ENCODE assay signal across 1 cellular context in genomic region chr14:99274346-99275221, GRCh38.
A peak's percentile ranks its signal among the peaks of the same experiment; 100 is the strongest.
TF ChIP-seq lines count a peak whose summit lies in the region.

No MANE protein-coding gene starts in this region.

TF ChIP-seq in HCT116, 20 proteins besides CTCF, POLR2A, EP300 and RAD21:
- TF ChIP-seq REST (IDR thresholded peaks at IDR 0.05; ENCODE audit: low read depth) = no peak
- TF ChIP-seq CBX3 (IDR thresholded peaks at IDR 0.05; ENCODE audit: low read depth) = no peak; the same call in 1 of the 2 replicates
- TF ChIP-seq JUND (IDR thresholded peaks at IDR 0.05) = no peak
- TF ChIP-seq CEBPB (IDR thresholded peaks at IDR 0.05; ENCODE audit: low read depth) = no peak
- peak; percentile 66 for TF ChIP-seq MAX (IDR thresholded peaks at IDR 0.05)
- TF ChIP-seq ZNF274 (IDR thresholded peaks at IDR 0.05; ENCODE audit: low read depth, low read length) = no peak
- peak; percentile 69 for TF ChIP-seq POLR2AphosphoS5 (IDR thresholded peaks at IDR 0.05; ENCODE audit: low read depth, low read length)
- TF ChIP-seq ZBTB33 (IDR thresholded peaks at IDR 0.05; ENCODE audit: extremely low read depth, insufficient replicate concordance, low read length) = no peak
- peak; percentile 66 for TF ChIP-seq YY1 (IDR thresholded peaks at IDR 0.05; ENCODE audit: extremely low read depth, insufficient replicate concordance, low read depth, low read length)
- peak; percentile 75 for TF ChIP-seq SP1 (IDR thresholded peaks at IDR 0.05; ENCODE audit: low read depth)
- TF ChIP-seq ZFX (IDR thresholded peaks at IDR 0.05) = peak; percentile 12; the same call in 1 of the 2 replicates
- TF ChIP-seq ATF3 (IDR thresholded peaks at IDR 0.05) = no peak
- no peak for TF ChIP-seq TCF7L2 (IDR thresholded peaks at IDR 0.05; ENCODE audit: borderline replicate concordance, extremely low read depth, insufficient read depth, insufficient read length)
- no peak for TF ChIP-seq ELF1 (IDR thresholded peaks at IDR 0.05; ENCODE audit: borderline replicate concordance, low read depth)
- no peak for TF ChIP-seq EZH2phosphoT487 (IDR thresholded peaks at IDR 0.05; ENCODE audit: borderline replicate concordance)
- TF ChIP-seq EZH2 (IDR thresholded peaks at IDR 0.05) = no peak
- TF ChIP-seq EGR1 (IDR thresholded peaks at IDR 0.05; ENCODE audit: low read depth) = peak; percentile 32; the same call in 1 of the 2 replicates
- no peak for TF ChIP-seq SRF (IDR thresholded peaks at IDR 0.05; ENCODE audit: low read depth)
- no peak for TF ChIP-seq FOSL1 (IDR thresholded peaks at IDR 0.05; ENCODE audit: low read depth)
- TF ChIP-seq SIN3A (IDR thresholded peaks at IDR 0.05; ENCODE audit: low read depth) = no peak
